Comparison of ENCODE assay signal across 9 cellular contexts in genomic region chr22:46058591-46059519, GRCh38.
DNase-seq lines count a peak whose midpoint lies in the region; ATAC-seq, FAIRE-seq and TF ChIP-seq lines count a peak whose summit lies in the region.
"Had no signal": no experiment of that assay in that cellular context is flagged by ENCODE, and none has a peak within 500 bp of the region (broad histone marks: within the 10 kb centered on the region; RNA-seq: fewer than 3 reads in every experiment).

No MANE protein-coding gene starts in this region.

- intact Hi-C loops in CD4-positive, alpha-beta memory T cell (cut with micrococcal nuclease), result loop anchor here (1.0 kb wide), 1 partner anchor 7 kb away; no protein-coding TSS in a partner anchor
- intact Hi-C loops in esophagus muscularis mucosa (cut with DNase I), result no loop called here
- intact Hi-C loops in pancreas (cut with DNase I), result no loop called here

- POLR2A ChIA-PET in CD4-positive, alpha-beta memory T cell (lab: Charles Lee; ENCODE audit: partially characterized antibody), result interaction anchor here (3.6 kb wide), 2 partner anchors 11 to 23 kb away, joined by 15 to 19 read pairs; no protein-coding TSS in a partner anchor
- POLR2A ChIA-PET in RWPE1 (lab: Yijun Ruan, JAX; ENCODE audit: low non-redundant PET), result no interaction called here

- no peaks in the 10 kb centered on the region for H3K9me3 ChIP-seq in CD4-positive, alpha-beta memory T cell (ENCODE audit: control insufficient read depth in 1 of 2, low read length in 2 of 2)
- H3K9me3 ChIP-seq in esophagus muscularis mucosa (no peaks in the 10 kb centered on the region), pancreas (no peaks in the 10 kb centered on the region)

- H3K36me3 Mint-ChIP-seq in CD4-positive, alpha-beta memory T cell, result peaks cover 0 to 9% of the 10 kb centered on the region in 2 donors

- DNase-seq in CD4-positive, alpha-beta memory T cell, result no peak
- no peak for DNase-seq in RWPE1 (ENCODE audit: low spot score)
- no peak for DNase-seq in esophagus muscularis mucosa (ENCODE audit: extremely low spot score)
- peak; percentile 2 to 63 (median 30) for DNase-seq in pancreas
- DNase-seq in stimulated activated CD8-positive, alpha-beta memory T cell treated with anti-CD3 and anti-CD28 coated beads, Interleukin-4, amount 100 ng/mL, for 48 hours, result no peak
- no peak for DNase-seq in DMS114 treated with DMSO at 0.1 percent for 48 hours (lab: John Stamatoyannopoulos, UW; ENCODE audit: unreplicated experiment)
- DNase-seq: NCI-H2171 treated with DMSO at 0.1 percent for 48 hours had no signal

- no peaks in the 10 kb centered on the region for H3K27me3 ChIP-seq in CD4-positive, alpha-beta memory T cell (ENCODE audit: insufficient read depth, low read length)
- H3K27me3 ChIP-seq in esophagus muscularis mucosa (no peaks in the 10 kb centered on the region), pancreas (no peaks in the 10 kb centered on the region)

- H3K4me3 Mint-ChIP-seq in CD4-positive, alpha-beta memory T cell, result peak overlapping the region in 4 of 8 donors; percentile 29 to 70 (median 34)

- CTCF ChIA-PET in CD4-positive, alpha-beta memory T cell (lab: Charles Lee; ENCODE audit: partially characterized antibody), result no interaction called here
- CTCF ChIA-PET in RWPE1 (lab: Yijun Ruan, JAX), result no interaction called here

- H3K36me3 ChIP-seq in CD4-positive, alpha-beta memory T cell (ENCODE audit: insufficient read depth, low read length), result no peaks in the 10 kb centered on the region
- H3K36me3 ChIP-seq in esophagus muscularis mucosa (peaks cover 0 to 9% (median 2%) of the 10 kb centered on the region in 4 donors), pancreas (no peaks in the 10 kb centered on the region)

- TF ChIP-seq EP300 in esophagus muscularis mucosa (IDR thresholded peaks at IDR 0.05), result no peak

- H3K9me3 Mint-ChIP-seq in CD4-positive, alpha-beta memory T cell, result no peaks in the 10 kb centered on the region

- 60% methylated on average over 22 of the region's 25 CpGs for WGBS in esophagus muscularis mucosa
- 69 to 76% methylated on average over 25 of the region's 25 CpGs for whole genome bisulfite sequencing in pancreas, 2 donors

- no peak overlapping the region for H3K4me3 ChIP-seq in CD4-positive, alpha-beta memory T cell (ENCODE audit: low read length in 2 of 2)
- H3K4me3 ChIP-seq in esophagus muscularis mucosa (peak overlapping the region; percentile 84 to 94 (median 88)), pancreas (peak overlapping the region in 2 of 4 donors; percentile 71 to 78)

- H3K4me1 ChIP-seq in CD4-positive, alpha-beta memory T cell (ENCODE audit: insufficient read depth, low read length), result peaks cover 54% of the 10 kb centered on the region
- H3K4me1 ChIP-seq in esophagus muscularis mucosa, result peaks cover 92 to 98% (median 97%) of the 10 kb centered on the region in 4 donors
- peaks cover 50 to 69% (median 51%) of the 10 kb centered on the region in 3 donors for H3K4me1 ChIP-seq in pancreas

- no peak for ATAC-seq in pancreas
- no peak for ATAC-seq in HG02970 (IDR thresholded peaks at IDR 0.05; ENCODE audit: low FRiP score, unreplicated experiment)
- ATAC-seq in HG02588 (IDR thresholded peaks at IDR 0.05; ENCODE audit: unreplicated experiment), result no peak

- no peaks in the 10 kb centered on the region for H3K27me3 Mint-ChIP-seq in CD4-positive, alpha-beta memory T cell

- peak overlapping the region; percentile 21 to 91 (median 84) for H3K27ac Mint-ChIP-seq in CD4-positive, alpha-beta memory T cell

- peak overlapping the region; percentile 28 for H3K27ac ChIP-seq in CD4-positive, alpha-beta memory T cell (ENCODE audit: low read depth, low read length)
- H3K27ac ChIP-seq in RWPE1 (peak overlapping the region; percentile 100), esophagus muscularis mucosa (replicated peaks in 1 of 4) (peak overlapping the region; percentile 99 to 100 (median 100)), pancreas (peak overlapping the region; percentile 53 to 99 (median 98))

- TF ChIP-seq CTCF in RWPE1 (conservative IDR thresholded peaks at IDR 0.05; ENCODE audit: low read depth), result no peak
- no peak for TF ChIP-seq CTCF in esophagus muscularis mucosa (IDR thresholded peaks at IDR 0.05)
- TF ChIP-seq CTCF in pancreas (IDR thresholded peaks at IDR 0.05), result no peak

- peaks cover 14 to 66% (median 45%) of the 10 kb centered on the region in 4 donors for H3K4me1 Mint-ChIP-seq in CD4-positive, alpha-beta memory T cell

- no peak for TF ChIP-seq POLR2A in esophagus muscularis mucosa (IDR thresholded peaks at IDR 0.05; ENCODE audit: low read depth)

- FAIRE-seq in pancreas (lab: Jason Lieb, UNC), result no peak

Comparison
In these comparisons a context has a peak if more than half of its experiments do, and no peak if none do; other contexts are left out.
1. DNase-seq: peak in pancreas (6 of 6); none in CD4-positive, alpha-beta memory T cell (0 of 5), RWPE1 (single experiment), esophagus muscularis mucosa (single experiment), stimulated activated CD8-positive, alpha-beta memory T cell treated with anti-CD3 and anti-CD28 coated beads, Interleukin-4, amount 100 ng/mL, for 48 hours (single experiment) and DMS114 treated with DMSO at 0.1 percent for 48 hours (single experiment).
2. H3K27ac ChIP-seq: peak in every context shown above with its lines; median percentile 100 in RWPE1; 100 in esophagus muscularis mucosa; 98 in pancreas; 28 in CD4-positive, alpha-beta memory T cell.
3. H3K4me3 ChIP-seq: peak in esophagus muscularis mucosa (4 of 4); none in CD4-positive, alpha-beta memory T cell (0 of 2).